Comparison of ENCODE assay signal across 29 cellular contexts in genomic region chrX:15340867-15341266, GRCh38. TPM values are rescaled to one million over a fixed set of nuclear protein-coding genes. Genes with fewer than 3 reads are reported as not detected.
"Had no signal": no experiment of that assay in that cellular context is flagged by ENCODE, and none has a peak within 500 bp of the region (broad histone marks: within the 10 kb centered on the region; RNA-seq: fewer than 3 reads in every experiment).

No MANE protein-coding gene starts in this region.

- H3K9me3 ChIP-seq: left ventricle myocardium inferior, mucosa of descending colon, pancreas, prostate gland, stomach, testis, thyroid gland, transverse colon, upper lobe of right lung had no signal

- H3K4me1 ChIP-seq: pancreas, prostate gland, testis, thyroid gland had no signal

- H3K27me3 ChIP-seq: hepatocyte, testis, thyroid gland, transverse colon, upper lobe of right lung had no signal

- H3K36me3 Mint-ChIP-seq: naive thymus-derived CD4-positive, alpha-beta T cell; natural killer cell treated with Interleukin-12 subunit alpha and Interleukin-12 subunit beta and Interleukin-15 and Interleukin-18, amount 100 ng/mL, for 72 hours; stimulated activated naive B cell treated with anti-CD40 and anti-IgM and Interleukin-4, amounts not matched to agents 10 μg/mL and 1 μg/mL and 100 μg/mL, for 72 hours had no signal

- ATAC-seq: heart right ventricle; mucosa of descending colon; naive thymus-derived CD4-positive, alpha-beta T cell; natural killer cell treated with Interleukin-12 subunit alpha and Interleukin-12 subunit beta and Interleukin-15 and Interleukin-18, amount 100 ng/mL, for 72 hours; pancreas; right cardiac atrium; sciatic nerve; stimulated activated naive B cell treated with anti-CD40 and anti-IgM and Interleukin-4, amounts not matched to agents 10 μg/mL and 1 μg/mL and 100 μg/mL, for 72 hours; stimulated activated naive CD8-positive, alpha-beta T cell treated with anti-CD3 and anti-CD28 coated beads, Interleukin-15, Interleukin-2, amounts not matched to agents 100 U/mL and 50 U/mL, for 24 hours; upper lobe of right lung had no signal

- DNase-seq: heart right ventricle; islet precursor cell; left ventricle myocardium inferior; midbrain; mucosa of descending colon; naive thymus-derived CD4-positive, alpha-beta T cell; nucleus accumbens; pancreas; posterior cingulate gyrus; retina; right cardiac atrium; stimulated activated CD4-positive, alpha-beta T cell treated with anti-CD3 and anti-CD28 coated beads, Interleukin-12 subunit alpha, Interleukin-12 subunit beta, amount 100 ng/mL, for 4 hours; stimulated activated CD4-positive, alpha-beta T cell treated with anti-CD3 and anti-CD28 coated beads, Interleukin-15, amount 100 ng/mL, for 24 hours; stimulated activated CD4-positive, alpha-beta T cell treated with anti-CD3 and anti-CD28 coated beads, Interleukin-2, amount 100 ng/mL, for 24 hours; stimulated activated CD4-positive, alpha-beta T cell treated with anti-CD3 and anti-CD28 coated beads, Interleukin-4, amount 100 ng/mL, for 1 hour; stimulated activated naive B cell treated with anti-CD40 and anti-IgM and Interleukin-4, amounts not matched to agents 10 μg/mL and 1 μg/mL and 100 μg/mL, for 72 hours; stimulated activated naive CD8-positive, alpha-beta T cell treated with anti-CD3 and anti-CD28 coated beads, Interleukin-15, Interleukin-2, amounts not matched to agents 100 U/mL and 50 U/mL, for 24 hours; stomach; testis; thyroid gland; transverse colon; upper lobe of right lung had no signal

- H2AFZ ChIP-seq: hepatocyte had no signal

- FAIRE-seq: pancreas, urothelium cell line had no signal

- H3K4me3 Mint-ChIP-seq: naive thymus-derived CD4-positive, alpha-beta T cell; natural killer cell treated with Interleukin-12 subunit alpha and Interleukin-12 subunit beta and Interleukin-15 and Interleukin-18, amount 100 ng/mL, for 72 hours; stimulated activated naive B cell treated with anti-CD40 and anti-IgM and Interleukin-4, amounts not matched to agents 10 μg/mL and 1 μg/mL and 100 μg/mL, for 72 hours had no signal

- H3K27ac Mint-ChIP-seq: naive thymus-derived CD4-positive, alpha-beta T cell; natural killer cell treated with Interleukin-12 subunit alpha and Interleukin-12 subunit beta and Interleukin-15 and Interleukin-18, amount 100 ng/mL, for 72 hours; stimulated activated naive B cell treated with anti-CD40 and anti-IgM and Interleukin-4, amounts not matched to agents 10 μg/mL and 1 μg/mL and 100 μg/mL, for 72 hours had no signal

- H3K27ac ChIP-seq: heart right ventricle, hepatocyte, left ventricle myocardium inferior, pancreas, prostate gland, skin epidermis, stomach, testis, thyroid gland, transverse colon, upper lobe of right lung had no signal

- H3K4me2 ChIP-seq: hepatocyte had no signal

- H3K9me3 Mint-ChIP-seq: natural killer cell treated with Interleukin-12 subunit alpha and Interleukin-12 subunit beta and Interleukin-15 and Interleukin-18, amount 100 ng/mL, for 72 hours; stimulated activated naive B cell treated with anti-CD40 and anti-IgM and Interleukin-4, amounts not matched to agents 10 μg/mL and 1 μg/mL and 100 μg/mL, for 72 hours had no signal

- H3K36me3 ChIP-seq: pancreas, prostate gland, stomach, thyroid gland, transverse colon, upper lobe of right lung had no signal

- H3K4me3 ChIP-seq: heart right ventricle, hepatocyte, left ventricle myocardium inferior, lung, mucosa of descending colon, pancreas, prostate gland, skin epidermis, stomach, testis, thyroid gland, transverse colon, upper lobe of right lung had no signal

RNA-seq across cellular contexts. Expression of gene ASB11, which starts 25.4 kb away (rescaled TPM):
- polyA plus RNA-seq: hepatocyte; naive thymus-derived CD4-positive, alpha-beta T cell; pancreas had no signal

RNA-seq across cellular contexts. Expression of gene VEGFD, which starts 43.3 kb away (rescaled TPM):
- polyA plus RNA-seq: naive thymus-derived CD4-positive, alpha-beta T cell had no signal
